12 cellular contexts compared by ENCODE assay signal in the genomic region with DNA sequence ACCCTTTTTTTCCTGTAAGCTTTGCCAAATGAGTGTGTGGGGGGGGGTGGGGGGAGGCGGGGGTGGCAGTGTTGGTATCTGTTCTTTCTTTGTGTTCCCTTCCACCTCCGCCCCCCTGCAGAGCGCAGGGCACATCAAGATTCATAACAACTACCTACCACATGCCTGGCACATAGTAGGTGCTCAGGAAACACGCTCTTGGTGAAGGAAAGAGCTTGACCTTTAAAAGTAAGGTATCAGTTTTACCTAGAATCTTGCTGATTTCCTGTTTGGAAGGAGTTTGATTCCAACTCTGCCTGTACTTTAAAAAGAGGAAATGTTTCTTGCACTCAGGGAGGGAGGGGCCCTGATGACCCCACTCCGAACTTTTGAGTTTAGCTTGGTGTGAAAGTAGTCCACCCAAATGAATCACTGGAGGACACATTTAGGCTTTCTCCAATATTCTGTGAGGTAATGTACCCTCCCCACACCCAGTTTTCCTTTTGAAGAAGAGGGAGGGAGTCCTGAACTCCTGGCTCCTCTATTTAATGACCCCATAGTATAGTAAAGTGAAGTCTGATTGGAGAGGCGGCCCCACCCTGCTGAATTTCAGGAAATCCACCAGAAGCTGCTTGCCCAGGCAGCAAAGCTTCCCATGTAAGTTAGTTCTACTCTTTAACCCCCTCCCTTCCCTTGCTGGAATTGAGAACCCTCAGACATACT. TPM values are rescaled to one million over a fixed set of nuclear protein-coding genes. Genes with fewer than 3 reads are reported as not detected.
DNase-seq lines count a peak whose midpoint lies in the region; ATAC-seq and TF ChIP-seq lines count a peak whose summit lies in the region.
"Had no signal": no experiment of that assay in that cellular context is flagged by ENCODE, and none has a peak within 500 bp of the region (broad histone marks: within the 10 kb centered on the region; RNA-seq: fewer than 3 reads in every experiment).

No MANE protein-coding gene starts in this region.

- H3K9me3 Mint-ChIP-seq in neural crest cell: no peaks in the 10 kb centered on the region

- H4K20me1 ChIP-seq in OCI-LY3 (ENCODE audit: insufficient read depth, low read length): no peaks in the 10 kb centered on the region

- no peaks in the 10 kb centered on the region for H3K79me2 ChIP-seq in OCI-LY3 (ENCODE audit: low read length)

- no peak overlapping the region for H3K9ac ChIP-seq in OCI-LY3 (ENCODE audit: low read length)

- H3K27ac Mint-ChIP-seq in neural crest cell (ENCODE audit: unreplicated experiment): no peak overlapping the region
- H3K27ac Mint-ChIP-seq: activated CD4-positive, alpha-beta T cell treated with anti-CD3 and anti-CD28 coated beads for 36 hours had no signal

- ATAC-seq in gastroesophageal sphincter (peak; percentile 53), HG03108 (IDR thresholded peaks at IDR 0.05; ENCODE audit: unreplicated experiment) (no peak)
- ATAC-seq: HCT116 had no signal

- no peaks in the 10 kb centered on the region for H3K36me3 ChIP-seq in OCI-LY3 (replicated peaks; ENCODE audit: low read depth, low read length)
- H3K36me3 ChIP-seq in gastroesophageal sphincter: no peaks in the 10 kb centered on the region

- no peak for TF ChIP-seq CTCF in AG09309 (IDR thresholded peaks at IDR 0.05; ENCODE audit: control insufficient read depth, insufficient read depth, low read depth, low read length, missing control alignments)
- no peak for TF ChIP-seq CTCF in OCI-LY3 (IDR thresholded peaks at IDR 0.05; ENCODE audit: low read depth, low read length)
- no peak for TF ChIP-seq CTCF in gastroesophageal sphincter (IDR thresholded peaks at IDR 0.05)
- TF ChIP-seq CTCF in neural crest cell (conservative IDR thresholded peaks at IDR 0.05): no peak

- no peaks in the 10 kb centered on the region for H3K36me3 Mint-ChIP-seq in neural crest cell (ENCODE audit: low read depth)

- TF ChIP-seq EP300 in gastroesophageal sphincter (IDR thresholded peaks at IDR 0.05): no peak

- DNase-seq in AG09309 (ENCODE audit: low read depth) (no peak), neural crest cell (ENCODE audit: low read depth, low spot score) (no peak), NCI-H2029 (lab: John Stamatoyannopoulos, UW) (no peak), NCI-H82 treated with DMSO at 0.1 percent for 48 hours (lab: John Stamatoyannopoulos, UW; ENCODE audit: unreplicated experiment) (no peak), NCI-H446 (lab: John Stamatoyannopoulos, UW) (no peak)
- DNase-seq: cerebellar nuclear complex, Karpas-422 had no signal

- 30 to 38% methylated on average over 2 to 4 of the region's 6 CpGs for whole genome bisulfite sequencing in gastroesophageal sphincter (ENCODE audit: low coverage in 1 of 2), 2 donors

- no peaks in the 10 kb centered on the region for H3K9me3 ChIP-seq in OCI-LY3 (ENCODE audit: insufficient read depth, low read length)
- H3K9me3 ChIP-seq in gastroesophageal sphincter: no peaks in the 10 kb centered on the region

- H3K4me1 Mint-ChIP-seq in neural crest cell: peaks cover 16% of the 10 kb centered on the region

- H3K4me3 Mint-ChIP-seq in neural crest cell: peak overlapping the region; percentile 85
- H3K4me3 Mint-ChIP-seq: activated CD4-positive, alpha-beta T cell treated with anti-CD3 and anti-CD28 coated beads for 36 hours had no signal

- TF ChIP-seq POLR2A in gastroesophageal sphincter (IDR thresholded peaks at IDR 0.05): no peak

- no peak overlapping the region for H2AFZ ChIP-seq in OCI-LY3 (ENCODE audit: low read depth, low read length)

- H3K4me3 ChIP-seq in AG09309 (ENCODE audit: control insufficient read depth, low read depth, low read length): peak overlapping the region; percentile 51; the same call in 1 of the 2 replicates
- peak overlapping the region; percentile 74; the same call in 1 of the 2 replicates for H3K4me3 ChIP-seq in OCI-LY3 (ENCODE audit: low read length)
- peak overlapping the region in 1 of 2 donors; percentile 59 for H3K4me3 ChIP-seq in gastroesophageal sphincter

- H3K27ac ChIP-seq in OCI-LY3 (ENCODE audit: low read length) (no peak overlapping the region), gastroesophageal sphincter (peak overlapping the region in 3 of 4 donors; percentile 69 to 78 (median 76))

- H3K4me1 ChIP-seq in OCI-LY3 (ENCODE audit: low read length): peaks cover 2% of the 10 kb centered on the region; the same call in 1 of the 2 replicates
- H3K4me1 ChIP-seq in gastroesophageal sphincter: peaks cover 0 to 32% (median 14%) of the 10 kb centered on the region in 3 donors

- H3K4me2 ChIP-seq in OCI-LY3 (ENCODE audit: low read length): 0 out of 2 replicates have a peak overlapping the region, but pooled peaks have one; percentile 64

- peaks cover 54% of the 10 kb centered on the region for H3K27me3 Mint-ChIP-seq in neural crest cell (ENCODE audit: low read depth)

- H3K27me3 ChIP-seq in OCI-LY3 (ENCODE audit: low read depth, low read length): peaks cover 11% of the 10 kb centered on the region
- peaks cover 41% of the 10 kb centered on the region for H3K27me3 ChIP-seq in gastroesophageal sphincter

RNA-seq across cellular contexts. Expression of a gene that starts 0.5 kb away (rescaled TPM):
- 10 to 100 TPM in 1 of 4 donors, 1 to 10 TPM in 3; 1.4 to 13.7 (median 2.9) TPM for total RNA-seq in gastroesophageal sphincter
- 0.51 and 0.86 TPM in 2 replicates for total RNA-seq in neural crest cell
- total RNA-seq: activated CD4-positive, alpha-beta T cell treated with anti-CD3 and anti-CD28 coated beads for 36 hours had no signal
